ENCODE assay signal across 1 cellular context in the genomic region with DNA sequence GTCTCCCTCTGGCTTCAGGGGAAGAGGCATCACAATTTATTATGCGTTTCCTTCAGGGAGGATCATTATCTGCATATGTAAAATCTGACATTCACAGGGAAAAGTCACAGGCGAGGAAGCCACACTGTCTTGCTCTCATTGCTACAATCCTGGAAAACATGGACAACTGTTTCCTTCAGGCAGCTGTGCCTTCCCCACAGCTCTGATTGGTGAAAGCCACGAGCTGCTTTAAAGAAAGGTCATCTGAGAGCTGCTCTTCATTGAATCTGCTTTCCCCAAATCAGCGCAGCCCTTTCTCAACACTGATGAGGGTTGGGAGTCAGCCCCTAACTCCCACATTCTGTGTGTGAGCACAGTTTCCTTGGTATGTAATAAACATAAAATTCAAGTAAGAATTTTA.
TF ChIP-seq lines count a peak whose summit lies in the region.

No MANE protein-coding gene starts in this region.

TF ChIP-seq in H1, 55 proteins besides CTCF, POLR2A, EP300 and RAD21 (continued from another document):
- TF ChIP-seq SAP30 (IDR thresholded peaks at IDR 0.05; ENCODE audit: insufficient read depth, insufficient replicate concordance, low read length) (no peak), TEAD4 (IDR thresholded peaks at IDR 0.05; ENCODE audit: low read depth, low read length) (no peak), EGR1 (IDR thresholded peaks at IDR 0.05; ENCODE audit: borderline replicate concordance, low read depth, low read length) (no peak), CBX8 (IDR thresholded peaks at IDR 0.05; ENCODE audit: borderline replicate concordance, low read depth, low read length) (no peak), TAF7 (optimal IDR thresholded peaks at IDR 0.05; ENCODE audit: borderline replicate concordance, low read depth, low read length) (no peak), HDAC6 (IDR thresholded peaks at IDR 0.05; ENCODE audit: low read depth, low read length) (no peak), BRCA1 (IDR thresholded peaks at IDR 0.05; ENCODE audit: low read depth, low read length) (no peak), HDAC2 (IDR thresholded peaks at IDR 0.05; ENCODE audit: borderline replicate concordance in 1 of 2, low read depth in 2 of 2, low read length in 2 of 2) (no peak), GTF2F1 (IDR thresholded peaks at IDR 0.05; ENCODE audit: borderline replicate concordance, low read depth, low read length) (no peak)
- TF ChIP-seq, protein P1, sequence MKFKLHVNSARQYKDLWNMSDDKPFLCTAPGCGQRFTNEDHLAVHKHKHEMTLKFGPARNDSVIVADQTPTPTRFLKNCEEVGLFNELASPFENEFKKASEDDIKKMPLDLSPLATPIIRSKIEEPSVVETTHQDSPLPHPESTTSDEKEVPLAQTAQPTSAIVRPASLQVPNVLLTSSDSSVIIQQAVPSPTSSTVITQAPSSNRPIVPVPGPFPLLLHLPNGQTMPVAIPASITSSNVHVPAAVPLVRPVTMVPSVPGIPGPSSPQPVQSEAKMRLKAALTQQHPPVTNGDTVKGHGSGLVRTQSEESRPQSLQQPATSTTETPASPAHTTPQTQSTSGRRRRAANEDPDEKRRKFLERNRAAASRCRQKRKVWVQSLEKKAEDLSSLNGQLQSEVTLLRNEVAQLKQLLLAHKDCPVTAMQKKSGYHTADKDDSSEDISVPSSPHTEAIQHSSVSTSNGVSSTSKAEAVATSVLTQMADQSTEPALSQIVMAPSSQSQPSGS (IDR thresholded peaks at IDR 0.05; ENCODE audit: low read length), result no peak
